Comparison of ENCODE assay signal across 24 cellular contexts in genomic region chr1:40310983-40311642, GRCh38.
DNase-seq lines count a peak whose midpoint lies in the region; ATAC-seq and TF ChIP-seq lines count a peak whose summit lies in the region.
"Had no signal": no experiment of that assay in that cellular context is flagged by ENCODE, and none has a peak within 500 bp of the region (broad histone marks: within the 10 kb centered on the region; RNA-seq: fewer than 3 reads in every experiment).

No MANE protein-coding gene starts in this region.

- H3K9ac ChIP-seq in MM.1S (ENCODE audit: low read length) = no peak overlapping the region

- no peak overlapping the region for H3K27ac ChIP-seq in MM.1S (ENCODE audit: low read length)
- H3K27ac ChIP-seq: brain microvascular endothelial cell had no signal

- intact Hi-C loops in dendritic cell treated with granulocyte-macrophage colony-stimulating factor and Interleukin-4, amounts not matched to agents 40 ng/mL and 50 ng/mL, for 4 days (cut with micrococcal nuclease) = loop anchor here (10.0 kb wide), 1 partner anchor 226 kb away; no protein-coding TSS in a partner anchor

- peaks cover 8% of the 10 kb centered on the region for H3K27me3 ChIP-seq in MM.1S (replicated peaks; ENCODE audit: insufficient read depth, low read length)

- H3K4me2 ChIP-seq in MM.1S (ENCODE audit: low read depth, low read length) = no peak overlapping the region

- peaks cover 7% of the 10 kb centered on the region for H3K27me3 Mint-ChIP-seq in T-helper 1 cell treated with Interleukin-12 subunit alpha and Interleukin-12 subunit beta and Interleukin-4 antibody, amounts not matched to agents 30 μg/mL and 1 μg/mL, for 36 hours (ENCODE audit: low read depth)
- peaks cover 19% of the 10 kb centered on the region for H3K27me3 Mint-ChIP-seq in dendritic cell treated with granulocyte-macrophage colony-stimulating factor and Interleukin-4, amounts not matched to agents 40 ng/mL and 50 ng/mL, for 4 days
- H3K27me3 Mint-ChIP-seq: memory B cell; naive thymus-derived CD8-positive, alpha-beta T cell had no signal

- H3K27ac Mint-ChIP-seq in T-helper 1 cell treated with Interleukin-12 subunit alpha and Interleukin-12 subunit beta and Interleukin-4 antibody, amounts not matched to agents 30 μg/mL and 1 μg/mL, for 36 hours = peak overlapping the region; percentile 23
- H3K27ac Mint-ChIP-seq in dendritic cell treated with granulocyte-macrophage colony-stimulating factor and Interleukin-4, amounts not matched to agents 40 ng/mL and 50 ng/mL, for 4 days = peak overlapping the region; percentile 52
- H3K27ac Mint-ChIP-seq in stimulated activated effector memory CD8-positive, alpha-beta T cell treated with anti-CD3 and anti-CD28 coated beads, Interleukin-12 subunit alpha, Interleukin-12 subunit beta, amount 100 ng/mL, for 72 hours = peak overlapping the region; percentile 85
- H3K27ac Mint-ChIP-seq: activated CD8-positive, alpha-beta T cell treated with anti-CD3 and anti-CD28 coated beads, Interleukin-2, amount 10 ng/mL, durations not matched to agents 7 days and 5 days; memory B cell; type B pancreatic cell had no signal

- H2AFZ ChIP-seq in MM.1S (ENCODE audit: low read length) = no peak overlapping the region

- H3K4me3 ChIP-seq in MM.1S (ENCODE audit: low read length) = no peak overlapping the region
- H3K4me3 ChIP-seq: spleen had no signal

- H3F3A ChIP-seq in MM.1S (ENCODE audit: insufficient read depth, low read length) = no peaks in the 10 kb centered on the region

- peaks cover 23% of the 10 kb centered on the region for H3K4me1 ChIP-seq in MM.1S (ENCODE audit: low read length)
- H3K4me1 ChIP-seq: BE2C had no signal

- DNase-seq in T-helper 1 cell (no peak), MM.1S (no peak), NCI-H446 treated with DMSO at 0.1 percent for 48 hours (lab: John Stamatoyannopoulos, UW) (no peak)
- DNase-seq in stimulated activated effector memory CD8-positive, alpha-beta T cell treated with anti-CD3 and anti-CD28 coated beads, Interleukin-12 subunit alpha, Interleukin-12 subunit beta, amount 100 ng/mL, for 72 hours (ENCODE audit: low spot score in 2 of 2) = no peak
- DNase-seq: activated CD8-positive, alpha-beta T cell treated with anti-CD3 and anti-CD28 coated beads, Interleukin-2, amount 10 ng/mL, durations not matched to agents 7 days and 5 days; BE2C; brain microvascular endothelial cell; left cardiac atrium; MV-4-11; naive thymus-derived CD8-positive, alpha-beta T cell; NCI-H1694 treated with DMSO at 0.1 percent for 48 hours; NCI-H2227 treated with DMSO at 0.1 percent for 48 hours; NCI-H748 treated with DMSO at 0.1 percent for 48 hours; retina; spleen; stimulated activated CD4-positive, alpha-beta T cell treated with anti-CD3 and anti-CD28 coated beads, Interleukin-4, amount 100 ng/mL, for 1 hour; stimulated activated naive CD8-positive, alpha-beta T cell treated with anti-CD3 and anti-CD28 coated beads, Interleukin-15, amount 100 ng/mL, for 72 hours had no signal

- H3K9me2 ChIP-seq in MM.1S (replicated peaks; ENCODE audit: insufficient read depth, low read length) = no peaks in the 10 kb centered on the region

- H3K36me3 Mint-ChIP-seq in T-helper 1 cell treated with Interleukin-12 subunit alpha and Interleukin-12 subunit beta and Interleukin-4 antibody, amounts not matched to agents 30 μg/mL and 1 μg/mL, for 36 hours (ENCODE audit: low read depth) = peaks cover 2% of the 10 kb centered on the region
- no peaks in the 10 kb centered on the region for H3K36me3 Mint-ChIP-seq in dendritic cell treated with granulocyte-macrophage colony-stimulating factor and Interleukin-4, amounts not matched to agents 40 ng/mL and 50 ng/mL, for 4 days (ENCODE audit: low read depth)
- no peaks in the 10 kb centered on the region for H3K36me3 Mint-ChIP-seq in stimulated activated effector memory CD8-positive, alpha-beta T cell treated with anti-CD3 and anti-CD28 coated beads, Interleukin-12 subunit alpha, Interleukin-12 subunit beta, amount 100 ng/mL, for 72 hours
- H3K36me3 Mint-ChIP-seq: memory B cell; naive thymus-derived CD8-positive, alpha-beta T cell; type B pancreatic cell had no signal

- peak; percentile 8; the same call in 1 of the 2 replicates for TF ChIP-seq CTCF in MM.1S (IDR thresholded peaks at IDR 0.05; ENCODE audit: low read length)

- H3K79me2 ChIP-seq in MM.1S (ENCODE audit: low read length) = no peaks in the 10 kb centered on the region

- H3K4me3 Mint-ChIP-seq in T-helper 1 cell treated with Interleukin-12 subunit alpha and Interleukin-12 subunit beta and Interleukin-4 antibody, amounts not matched to agents 30 μg/mL and 1 μg/mL, for 36 hours = no peak overlapping the region
- H3K4me3 Mint-ChIP-seq in dendritic cell treated with granulocyte-macrophage colony-stimulating factor and Interleukin-4, amounts not matched to agents 40 ng/mL and 50 ng/mL, for 4 days = no peak overlapping the region
- H3K4me3 Mint-ChIP-seq in stimulated activated effector memory CD8-positive, alpha-beta T cell treated with anti-CD3 and anti-CD28 coated beads, Interleukin-12 subunit alpha, Interleukin-12 subunit beta, amount 100 ng/mL, for 72 hours = no peak overlapping the region
- H3K4me3 Mint-ChIP-seq: activated CD8-positive, alpha-beta T cell treated with anti-CD3 and anti-CD28 coated beads, Interleukin-2, amount 10 ng/mL, durations not matched to agents 7 days and 5 days; memory B cell; type B pancreatic cell had no signal

- no peak for ATAC-seq in stimulated activated effector memory CD8-positive, alpha-beta T cell treated with anti-CD3 and anti-CD28 coated beads, Interleukin-12 subunit alpha, Interleukin-12 subunit beta, amount 100 ng/mL, for 72 hours
- ATAC-seq in GM18498 (IDR thresholded peaks at IDR 0.05; ENCODE audit: unreplicated experiment) = no peak
- no peak for ATAC-seq in HG02884 (IDR thresholded peaks at IDR 0.05; ENCODE audit: unreplicated experiment)
- ATAC-seq: activated CD4-positive, CD25-positive, alpha-beta regulatory T cell treated with anti-CD3 and anti-CD28 coated beads, Interleukin-2, amount 50 U/mL, for 24 hours; activated CD8-positive, alpha-beta T cell treated with anti-CD3 and anti-CD28 coated beads, Interleukin-2, amount 10 ng/mL, durations not matched to agents 7 days and 5 days; left cardiac atrium; naive thymus-derived CD8-positive, alpha-beta T cell; stimulated activated naive CD8-positive, alpha-beta T cell treated with anti-CD3 and anti-CD28 coated beads, Interleukin-15, amount 100 ng/mL, for 72 hours had no signal

- no peaks in the 10 kb centered on the region for H3K36me3 ChIP-seq in MM.1S (replicated peaks; ENCODE audit: insufficient read depth, low read length)
- H3K36me3 ChIP-seq: BE2C, brain microvascular endothelial cell, spleen had no signal

- H3K9me3 Mint-ChIP-seq in T-helper 1 cell treated with Interleukin-12 subunit alpha and Interleukin-12 subunit beta and Interleukin-4 antibody, amounts not matched to agents 30 μg/mL and 1 μg/mL, for 36 hours = no peaks in the 10 kb centered on the region
- no peaks in the 10 kb centered on the region for H3K9me3 Mint-ChIP-seq in dendritic cell treated with granulocyte-macrophage colony-stimulating factor and Interleukin-4, amounts not matched to agents 40 ng/mL and 50 ng/mL, for 4 days
- H3K9me3 Mint-ChIP-seq in stimulated activated effector memory CD8-positive, alpha-beta T cell treated with anti-CD3 and anti-CD28 coated beads, Interleukin-12 subunit alpha, Interleukin-12 subunit beta, amount 100 ng/mL, for 72 hours = no peaks in the 10 kb centered on the region
- H3K9me3 Mint-ChIP-seq: memory B cell; naive thymus-derived CD8-positive, alpha-beta T cell; stimulated activated naive CD8-positive, alpha-beta T cell treated with anti-CD3 and anti-CD28 coated beads, Interleukin-15, amount 100 ng/mL, for 72 hours; type B pancreatic cell had no signal

- no peaks in the 10 kb centered on the region for H3K9me3 ChIP-seq in MM.1S (replicated peaks; ENCODE audit: insufficient read depth, low read length)
- H3K9me3 ChIP-seq: BE2C, spleen had no signal

- no peaks in the 10 kb centered on the region for H4K20me1 ChIP-seq in MM.1S (ENCODE audit: insufficient read depth, low read length)

- H3K4me1 Mint-ChIP-seq in T-helper 1 cell treated with Interleukin-12 subunit alpha and Interleukin-12 subunit beta and Interleukin-4 antibody, amounts not matched to agents 30 μg/mL and 1 μg/mL, for 36 hours (ENCODE audit: low read depth) = peaks cover 27% of the 10 kb centered on the region
- H3K4me1 Mint-ChIP-seq in dendritic cell treated with granulocyte-macrophage colony-stimulating factor and Interleukin-4, amounts not matched to agents 40 ng/mL and 50 ng/mL, for 4 days (ENCODE audit: low read depth) = peaks cover 42% of the 10 kb centered on the region
- H3K4me1 Mint-ChIP-seq in stimulated activated effector memory CD8-positive, alpha-beta T cell treated with anti-CD3 and anti-CD28 coated beads, Interleukin-12 subunit alpha, Interleukin-12 subunit beta, amount 100 ng/mL, for 72 hours = peaks cover 21% of the 10 kb centered on the region

Comparison
In these comparisons a context has a peak if more than half of its experiments do, and no peak if none do; other contexts are left out.
1. H3K27ac Mint-ChIP-seq: peak in every context shown above with its lines; median percentile 85 in stimulated activated effector memory CD8-positive, alpha-beta T cell treated with anti-CD3 and anti-CD28 coated beads, Interleukin-12 subunit alpha, Interleukin-12 subunit beta, amount 100 ng/mL, for 72 hours; 52 in dendritic cell treated with granulocyte-macrophage colony-stimulating factor and Interleukin-4, amounts not matched to agents 40 ng/mL and 50 ng/mL, for 4 days; 23 in T-helper 1 cell treated with Interleukin-12 subunit alpha and Interleukin-12 subunit beta and Interleukin-4 antibody, amounts not matched to agents 30 μg/mL and 1 μg/mL, for 36 hours.